ENCODE assay signal across 1 cellular context in the genomic region with DNA sequence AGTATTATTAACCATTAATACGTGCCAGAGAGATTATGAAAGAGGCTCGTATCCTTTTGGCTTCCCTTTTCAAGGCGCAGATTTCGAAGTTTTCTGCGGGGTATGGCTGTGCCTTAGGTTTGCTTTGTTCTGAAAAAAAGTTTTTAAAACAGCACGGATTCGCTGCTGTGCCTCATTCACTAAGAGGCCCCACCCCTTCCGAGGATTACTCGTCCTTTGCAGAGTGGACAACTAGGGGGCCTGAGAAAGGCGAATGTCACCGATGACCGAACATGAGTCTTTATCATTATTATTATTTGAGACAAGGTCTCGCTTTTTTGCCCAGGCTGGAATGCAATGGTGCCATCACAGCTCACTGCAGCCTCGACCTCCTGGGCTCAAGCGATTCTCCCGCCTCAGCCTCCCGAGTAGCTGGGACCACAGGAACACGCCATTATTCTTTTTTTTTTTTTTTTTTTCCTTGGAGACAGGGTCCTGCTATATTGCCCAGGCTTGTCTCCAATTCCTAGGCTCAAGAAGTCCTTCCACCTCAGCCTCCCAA.
A peak's percentile ranks its signal among the peaks of the same experiment; 100 is the strongest.
TF ChIP-seq lines count a peak whose summit lies in the region.

No MANE protein-coding gene starts in this region.

TF ChIP-seq in IMR-90, 13 proteins besides CTCF, POLR2A, EP300 and RAD21:
- TF ChIP-seq MAFK (IDR thresholded peaks at IDR 0.05; ENCODE audit: low read depth, low read length) = no peak
- TF ChIP-seq RFX5 (IDR thresholded peaks at IDR 0.05; ENCODE audit: low read depth, low read length) = no peak
- peak; percentile 37; the same call in 1 of the 2 replicates for TF ChIP-seq MXI1 (IDR thresholded peaks at IDR 0.05; ENCODE audit: borderline replicate concordance, low read depth, low read length)
- 0 out of 2 replicates have a peak, but pooled peaks have one; percentile 9 for TF ChIP-seq SMC3 (IDR thresholded peaks at IDR 0.05; ENCODE audit: low read depth, low read length)
- TF ChIP-seq, protein P1, sequence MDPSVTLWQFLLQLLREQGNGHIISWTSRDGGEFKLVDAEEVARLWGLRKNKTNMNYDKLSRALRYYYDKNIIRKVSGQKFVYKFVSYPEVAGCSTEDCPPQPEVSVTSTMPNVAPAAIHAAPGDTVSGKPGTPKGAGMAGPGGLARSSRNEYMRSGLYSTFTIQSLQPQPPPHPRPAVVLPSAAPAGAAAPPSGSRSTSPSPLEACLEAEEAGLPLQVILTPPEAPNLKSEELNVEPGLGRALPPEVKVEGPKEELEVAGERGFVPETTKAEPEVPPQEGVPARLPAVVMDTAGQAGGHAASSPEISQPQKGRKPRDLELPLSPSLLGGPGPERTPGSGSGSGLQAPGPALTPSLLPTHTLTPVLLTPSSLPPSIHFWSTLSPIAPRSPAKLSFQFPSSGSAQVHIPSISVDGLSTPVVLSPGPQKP (IDR thresholded peaks at IDR 0.05; ENCODE audit: borderline replicate concordance, low read depth, low read length) = no peak
- TF ChIP-seq BHLHE40 (IDR thresholded peaks at IDR 0.05; ENCODE audit: low read depth, low read length) = no peak
- 0 out of 2 replicates have a peak, but pooled peaks have one; percentile 36 for TF ChIP-seq MAZ (IDR thresholded peaks at IDR 0.05; ENCODE audit: borderline replicate concordance, low read depth, low read length)
- TF ChIP-seq, protein P2, sequence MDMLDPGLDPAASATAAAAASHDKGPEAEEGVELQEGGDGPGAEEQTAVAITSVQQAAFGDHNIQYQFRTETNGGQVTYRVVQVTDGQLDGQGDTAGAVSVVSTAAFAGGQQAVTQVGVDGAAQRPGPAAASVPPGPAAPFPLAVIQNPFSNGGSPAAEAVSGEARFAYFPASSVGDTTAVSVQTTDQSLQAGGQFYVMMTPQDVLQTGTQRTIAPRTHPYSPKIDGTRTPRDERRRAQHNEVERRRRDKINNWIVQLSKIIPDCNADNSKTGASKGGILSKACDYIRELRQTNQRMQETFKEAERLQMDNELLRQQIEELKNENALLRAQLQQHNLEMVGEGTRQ (IDR thresholded peaks at IDR 0.05; ENCODE audit: low read depth, low read length) = no peak
- no peak for TF ChIP-seq CHD1 (IDR thresholded peaks at IDR 0.05; ENCODE audit: low read depth, low read length)
- no peak for TF ChIP-seq CEBPB (IDR thresholded peaks at IDR 0.05; ENCODE audit: low read depth, low read length)
- no peak for TF ChIP-seq RCOR1 (IDR thresholded peaks at IDR 0.05; ENCODE audit: insufficient replicate concordance, low read length)
- no peak for TF ChIP-seq NFE2L2 (IDR thresholded peaks at IDR 0.05; ENCODE audit: low read depth, low read length)
